ENCODE assay signal across 9 cellular contexts in genomic region chr11:7353100-7353499, GRCh38.
DNase-seq lines count a peak whose midpoint lies in the region; ATAC-seq and TF ChIP-seq lines count a peak whose summit lies in the region.
"Had no signal": no experiment of that assay in that cellular context is flagged by ENCODE, and none has a peak within 500 bp of the region (broad histone marks: within the 10 kb centered on the region; RNA-seq: fewer than 3 reads in every experiment).

No MANE protein-coding gene starts in this region.

- H3K36me3 Mint-ChIP-seq in activated B cell treated with CpG ODN at 0.5 μM for 24 hours (ENCODE audit: low read depth): no peaks in the 10 kb centered on the region

- H3K4me3 ChIP-seq in left ventricle myocardium inferior (no peak overlapping the region), HL-60 (replicated peaks; ENCODE audit: insufficient read depth, low read length) (no peak overlapping the region)

- TF ChIP-seq CTCF in left ventricle myocardium inferior (IDR thresholded peaks at IDR 0.05; ENCODE audit: borderline replicate concordance) (peak; percentile 53), HL-60 (IDR thresholded peaks at IDR 0.05; ENCODE audit: insufficient read depth, low read length) (peak; percentile 38), activated B cell treated with CpG ODN at 0.5 μM for 24 hours (IDR thresholded peaks at IDR 0.05) (no peak)

- no peak for ATAC-seq in left ventricle myocardium superior
- ATAC-seq in activated B cell treated with CpG ODN at 0.5 μM for 24 hours (ENCODE audit: low read depth): peak; percentile 62
- no peak for ATAC-seq in GM18873 (IDR thresholded peaks at IDR 0.05; ENCODE audit: low FRiP score, unreplicated experiment)
- no peak for ATAC-seq in HG02588 (IDR thresholded peaks at IDR 0.05; ENCODE audit: unreplicated experiment)

- no peak overlapping the region for H3K4me3 Mint-ChIP-seq in activated B cell treated with CpG ODN at 0.5 μM for 24 hours
- H3K4me3 Mint-ChIP-seq: dendritic cell treated with granulocyte-macrophage colony-stimulating factor and Interleukin-4, amounts not matched to agents 40 ng/mL and 50 ng/mL, for 4 days had no signal

- H3K9me3 Mint-ChIP-seq in activated B cell treated with CpG ODN at 0.5 μM for 24 hours: no peaks in the 10 kb centered on the region
- H3K9me3 Mint-ChIP-seq: dendritic cell treated with granulocyte-macrophage colony-stimulating factor and Interleukin-4, amounts not matched to agents 40 ng/mL and 50 ng/mL, for 4 days had no signal

- peaks cover 3% of the 10 kb centered on the region for H3K4me1 Mint-ChIP-seq in activated B cell treated with CpG ODN at 0.5 μM for 24 hours

- H3K27ac Mint-ChIP-seq in activated B cell treated with CpG ODN at 0.5 μM for 24 hours: no peak overlapping the region
- H3K27ac Mint-ChIP-seq: dendritic cell treated with granulocyte-macrophage colony-stimulating factor and Interleukin-4, amounts not matched to agents 40 ng/mL and 50 ng/mL, for 4 days had no signal

- H3K36me3 ChIP-seq in left ventricle myocardium inferior: no peaks in the 10 kb centered on the region

- H3K4me1 ChIP-seq in left ventricle myocardium inferior: peaks cover 4% of the 10 kb centered on the region

- POLR2A ChIA-PET in activated B cell treated with CpG ODN at 0.5 μM for 24 hours (lab: Charles Lee): interaction anchor here (1.1 kb wide), 1 partner anchor 312 kb away, joined by 4 read pairs; no protein-coding TSS in a partner anchor

- DNase-seq in left ventricle myocardium inferior (no peak), left ventricle myocardium superior (no peak), HL-60 (ENCODE audit: low read depth in 1 of 2, low spot score in 1 of 2) (peak; percentile 3 to 42), activated B cell treated with CpG ODN at 0.5 μM for 24 hours (peak; percentile 23), left kidney (ENCODE audit: low read depth, low spot score) (peak; percentile 9), superior temporal gyrus (ENCODE audit: extremely low spot score) (no peak)

- no peaks in the 10 kb centered on the region for H3K27me3 ChIP-seq in left ventricle myocardium inferior (ENCODE audit: low read depth)
- H3K27me3 ChIP-seq in HL-60 (ENCODE audit: insufficient read depth, poor library complexity, severe bottlenecking): no peaks in the 10 kb centered on the region

- H3K27me3 Mint-ChIP-seq in activated B cell treated with CpG ODN at 0.5 μM for 24 hours: peaks cover 7% of the 10 kb centered on the region

- CTCF ChIA-PET in activated B cell treated with CpG ODN at 0.5 μM for 24 hours (lab: Charles Lee): interaction anchor here (0.6 to 8.4 kb wide), 28 partner anchors 8 to 352 kb away, joined by 3 to 100 read pairs (median 4); partner anchors contain the start of genes OLFML1 and PPFIBP2

- H3K27ac ChIP-seq in left ventricle myocardium inferior (replicated peaks): no peak overlapping the region
- no peak overlapping the region for H3K27ac ChIP-seq in HL-60 (replicated peaks)

- no peaks in the 10 kb centered on the region for H3K9me3 ChIP-seq in left ventricle myocardium inferior (replicated peaks)

- intact Hi-C loops in left ventricle myocardium inferior (cut with micrococcal nuclease) (no loop called here), left ventricle myocardium superior (cut with micrococcal nuclease) (no loop called here), activated B cell treated with CpG ODN at 0.5 μM for 24 hours (cut with micrococcal nuclease) (loop anchor here (1.0 to 5.0 kb wide), 7 partner anchors 89 to 335 kb away; no protein-coding TSS in a partner anchor)

Comparison
In these comparisons a context has a peak if more than half of its experiments do, and no peak if none do; other contexts are left out.
1. DNase-seq: peak in HL-60 (2 of 2), activated B cell treated with CpG ODN at 0.5 μM for 24 hours (single experiment) and left kidney (single experiment); none in left ventricle myocardium inferior (single experiment), left ventricle myocardium superior (single experiment) and superior temporal gyrus (single experiment).